In the genomic region with DNA sequence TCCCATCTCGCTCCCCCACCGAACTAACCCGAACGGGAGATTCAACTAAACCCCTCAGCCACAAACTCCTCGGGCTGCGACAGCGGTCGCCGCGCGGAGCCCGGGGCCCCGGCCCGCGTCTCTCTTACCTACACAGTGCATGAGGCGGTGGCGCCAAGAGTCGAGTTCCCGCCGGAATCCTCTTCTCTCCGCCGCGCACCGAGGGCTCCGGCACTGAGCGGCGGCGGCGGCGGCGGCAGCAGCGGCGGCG, we compare ENCODE assay signal across 8 cellular contexts. TPM values are rescaled to one million over a fixed set of nuclear protein-coding genes. Genes with fewer than 3 reads are reported as not detected.
DNase-seq lines count a peak whose midpoint lies in the region; ATAC-seq and TF ChIP-seq lines count a peak whose summit lies in the region.

No MANE protein-coding gene starts in this region.

- peak overlapping the region; percentile 61 for H3K27ac ChIP-seq in CD4-positive, alpha-beta T cell (ENCODE audit: low read depth, low read length)

- no peaks in the 10 kb centered on the region for H3K36me3 ChIP-seq in endocrine pancreas (ENCODE audit: control insufficient read depth, insufficient read depth, low read length)

- POLR2A ChIA-PET in CD4-positive, alpha-beta T cell (lab: Charles Lee) = interaction anchor here (0.8 to 1.8 kb wide), 5 partner anchors 18 to 1796 kb away, joined by 3 to 6 read pairs (median 4); partner anchors contain the start of genes DCAF16, MED28 and NCAPG

- H3K4me3 Mint-ChIP-seq in CD4-positive, alpha-beta T cell = peak overlapping the region; percentile 94
- peak overlapping the region; percentile 96 for H3K4me3 Mint-ChIP-seq in neural crest cell

- peak overlapping the region; percentile 84 for H3K27ac Mint-ChIP-seq in CD4-positive, alpha-beta T cell
- peak overlapping the region; percentile 98 for H3K27ac Mint-ChIP-seq in neural crest cell (ENCODE audit: unreplicated experiment)

- TF ChIP-seq POLR2A in NB4 (IDR thresholded peaks at IDR 0.05; ENCODE audit: extremely low read depth, insufficient read length) = no peak

- H3K4me3 ChIP-seq in NB4 (ENCODE audit: low read depth, low read length) (peak overlapping the region; percentile 90), endocrine pancreas (ENCODE audit: control insufficient read depth, insufficient read depth, low read length) (no peak overlapping the region)

- intact Hi-C loops in CD4-positive, alpha-beta T cell (cut with DNase I, micrococcal nuclease) = loop anchor here (2.0 to 10.0 kb wide), 5 partner anchors 35 to 1797 kb away; partner anchors contain the start of genes DCAF16 (in 1 of the 2), LAP3 (in 1 of the 2), NCAPG (in 1 of the 2) and TAPT1 (in 1 of the 2)

- H3K9me3 Mint-ChIP-seq in CD4-positive, alpha-beta T cell = no peaks in the 10 kb centered on the region
- H3K9me3 Mint-ChIP-seq in neural crest cell = no peaks in the 10 kb centered on the region

- TF ChIP-seq CTCF in CD4-positive, alpha-beta T cell (IDR thresholded peaks at IDR 0.05) = no peak
- TF ChIP-seq CTCF in NB4 (IDR thresholded peaks at IDR 0.05; ENCODE audit: low read depth, low read length) (no peak), neural crest cell (conservative IDR thresholded peaks at IDR 0.05) (no peak)

- peak overlapping the region; percentile 82 for H3K9ac ChIP-seq in endocrine pancreas (ENCODE audit: control insufficient read depth, insufficient read depth, low read length)

- peaks cover 32% of the 10 kb centered on the region for H3K4me1 Mint-ChIP-seq in CD4-positive, alpha-beta T cell (ENCODE audit: low read depth)
- peaks cover 28% of the 10 kb centered on the region for H3K4me1 Mint-ChIP-seq in neural crest cell

- CTCF ChIA-PET in CD4-positive, alpha-beta T cell (lab: Charles Lee) = interaction anchor here (1.4 kb wide), 2 partner anchors 10 to 205 kb away, joined by 3 to 6 read pairs; no protein-coding TSS in a partner anchor

- peaks cover 13% of the 10 kb centered on the region for H3K36me3 Mint-ChIP-seq in CD4-positive, alpha-beta T cell (ENCODE audit: low read depth)
- H3K36me3 Mint-ChIP-seq in neural crest cell (ENCODE audit: low read depth) = no peaks in the 10 kb centered on the region

- no peaks in the 10 kb centered on the region for H3K9me3 ChIP-seq in CD4-positive, alpha-beta T cell (ENCODE audit: control insufficient read depth, low read length)
- no peaks in the 10 kb centered on the region for H3K9me3 ChIP-seq in endocrine pancreas (ENCODE audit: control insufficient read depth, low read length)

- no peaks in the 10 kb centered on the region for H3K4me1 ChIP-seq in endocrine pancreas (ENCODE audit: control insufficient read depth, insufficient read depth, low read length)

- H3K27me3 Mint-ChIP-seq in CD4-positive, alpha-beta T cell = peaks cover 30% of the 10 kb centered on the region
- peaks cover 17% of the 10 kb centered on the region for H3K27me3 Mint-ChIP-seq in neural crest cell (ENCODE audit: low read depth)

- H3K27me3 ChIP-seq in CD4-positive, alpha-beta T cell (ENCODE audit: control insufficient read depth, insufficient read depth, low read length) = peaks cover 11% of the 10 kb centered on the region
- H3K27me3 ChIP-seq in endocrine pancreas (ENCODE audit: control insufficient read depth, insufficient read depth, low read length) = no peaks in the 10 kb centered on the region

- ATAC-seq in CD4-positive, alpha-beta T cell (ENCODE audit: poor library complexity) = no peak
- peak; percentile 20 for ATAC-seq in GM21717 (IDR thresholded peaks at IDR 0.05; ENCODE audit: unreplicated experiment)

- no peak for DNase-seq in CD4-positive, alpha-beta T cell
- DNase-seq in NB4 (ENCODE audit: low read depth) (no peak), neural crest cell (ENCODE audit: low read depth, low spot score) (no peak), DMS114 treated with DMSO at 0.1 percent for 48 hours (lab: John Stamatoyannopoulos, UW; ENCODE audit: unreplicated experiment) (no peak), HPDE6-E6E7 (ENCODE audit: extremely low spot score) (no peak), DMS53 treated with DMSO at 0.1 percent for 48 hours (lab: John Stamatoyannopoulos, UW; ENCODE audit: unreplicated experiment) (no peak)

RNA-seq across cellular contexts. Expression of gene LCORL, which starts 0.2 kb away (rescaled TPM):
- total RNA-seq in CD4-positive, alpha-beta T cell = 1 to 10 TPM; 6.3 to 6.5 TPM
- total RNA-seq in neural crest cell = 26.1 and 29.0 TPM in 2 replicates
